In genomic region chr12:102061556-102062418, GRCh38 we compare ENCODE assay signal across 1 cellular context.
TF ChIP-seq lines count a peak whose summit lies in the region.

TSS of gene WASHC3 (minus strand) at chr12:102061991. CDS start at chr12:102061962, 29 bp downstream.

TF ChIP-seq in liver, 16 proteins besides CTCF, POLR2A, EP300 and RAD21 (continued from another document):
- peak; percentile 74 for TF ChIP-seq REST (IDR thresholded peaks at IDR 0.05)
- TF ChIP-seq JUND (IDR thresholded peaks at IDR 0.05), result peak; percentile 78 to 84
- peak; percentile 60 for TF ChIP-seq MAX (IDR thresholded peaks at IDR 0.05)
- TF ChIP-seq NR2F2 (IDR thresholded peaks at IDR 0.05), result peak; percentile 47
- peak; percentile 25 for TF ChIP-seq ATF3 (IDR thresholded peaks at IDR 0.05)
- TF ChIP-seq HNF4G (IDR thresholded peaks at IDR 0.05), result no peak
